ENCODE assay signal across 12 cellular contexts in the genomic region with DNA sequence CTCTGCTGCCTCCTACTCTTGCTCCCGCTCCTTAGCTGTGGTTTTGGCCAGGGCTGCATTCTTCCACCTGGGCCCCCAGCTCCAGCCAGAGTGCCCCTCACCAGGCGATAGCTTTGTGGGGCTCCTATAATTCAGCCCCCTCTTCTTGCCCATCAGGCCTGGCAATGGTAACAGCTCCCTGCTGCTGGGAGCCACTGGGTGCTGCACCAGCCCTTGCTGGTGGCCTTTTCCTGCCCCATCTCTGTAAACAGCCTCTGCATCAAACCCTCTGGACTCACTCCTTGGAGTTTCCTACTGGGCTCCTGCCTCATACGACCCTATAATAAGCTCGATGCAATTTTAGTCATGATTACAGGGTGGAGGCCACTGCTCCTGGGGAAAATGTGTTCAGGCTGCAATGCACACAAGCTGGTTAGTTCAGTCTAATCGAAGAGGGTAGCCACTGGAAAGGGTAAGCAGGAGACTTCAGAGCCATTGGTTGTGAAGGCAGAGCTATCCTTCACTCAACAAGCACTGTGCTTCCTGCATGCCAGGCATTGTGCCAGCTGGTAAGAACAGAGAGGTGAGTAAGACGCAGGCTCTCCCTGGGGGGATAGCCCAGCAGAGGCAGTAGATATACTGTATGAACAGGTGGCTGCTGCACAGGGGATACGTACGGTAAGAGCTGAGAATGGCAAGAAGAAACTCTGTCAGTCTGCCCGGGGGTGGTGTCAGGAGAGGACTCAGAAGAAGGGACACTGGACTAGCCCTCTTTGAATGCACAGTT. TPM values are rescaled to one million over a fixed set of nuclear protein-coding genes. Genes with fewer than 3 reads are reported as not detected.
DNase-seq lines count a peak whose midpoint lies in the region; ATAC-seq, FAIRE-seq and TF ChIP-seq lines count a peak whose summit lies in the region.
"Had no signal": no experiment of that assay in that cellular context is flagged by ENCODE, and none has a peak within 500 bp of the region (broad histone marks: within the 10 kb centered on the region; RNA-seq: fewer than 3 reads in every experiment).

No MANE protein-coding gene starts in this region.

- DNase-seq in left ventricle myocardium inferior (no peak), Right ventricle myocardium inferior (ENCODE audit: missing footprints) (no peak), astrocyte (ENCODE audit: low read depth) (peak; percentile 29), ureter (ENCODE audit: low spot score) (no peak)
- DNase-seq: activated CD8-positive, alpha-beta T cell treated with anti-CD3 and anti-CD28 coated beads, Interleukin-2, amount 10 ng/mL, durations not matched to agents 7 days and 5 days; amniotic stem cell had no signal

- no peaks in the 10 kb centered on the region for H4K20me1 ChIP-seq in astrocyte (ENCODE audit: insufficient read depth, low read length)

- H3K4me1 ChIP-seq in left ventricle myocardium inferior (peaks cover 28% of the 10 kb centered on the region), astrocyte (ENCODE audit: insufficient read depth, low read length) (peaks cover 5% of the 10 kb centered on the region)

- H2AFZ ChIP-seq in astrocyte (ENCODE audit: low read depth, low read length), result no peak overlapping the region

- H3K27me3 ChIP-seq in left ventricle myocardium inferior (ENCODE audit: low read depth) (no peaks in the 10 kb centered on the region), astrocyte (ENCODE audit: insufficient read depth, low read length) (no peaks in the 10 kb centered on the region), layer of hippocampus (ENCODE audit: control insufficient read depth, insufficient read depth, low read length) (no peaks in the 10 kb centered on the region)

- no peak overlapping the region for H3K9ac ChIP-seq in astrocyte (ENCODE audit: low read length)

- ATAC-seq in Right ventricle myocardium inferior (no peak), HG03108 (IDR thresholded peaks at IDR 0.05; ENCODE audit: unreplicated experiment) (no peak), GM21786 (IDR thresholded peaks at IDR 0.05; ENCODE audit: unreplicated experiment) (no peak), GM18868 (IDR thresholded peaks at IDR 0.05; ENCODE audit: unreplicated experiment) (no peak)
- ATAC-seq: activated CD8-positive, alpha-beta T cell treated with anti-CD3 and anti-CD28 coated beads, Interleukin-2, amount 10 ng/mL, durations not matched to agents 7 days and 5 days had no signal

- peaks cover 11% of the 10 kb centered on the region for H3K9me3 Mint-ChIP-seq in astrocyte (ENCODE audit: unreplicated experiment)

- H3K9me3 ChIP-seq in left ventricle myocardium inferior (replicated peaks), result peaks cover 14% of the 10 kb centered on the region
- H3K9me3 ChIP-seq in astrocyte (ENCODE audit: insufficient read depth, low read depth, low read length), result no peaks in the 10 kb centered on the region

- peaks cover 6% of the 10 kb centered on the region for H3K4me1 Mint-ChIP-seq in astrocyte (ENCODE audit: low read depth, unreplicated experiment)

- peak overlapping the region; percentile 68 for H3K27ac ChIP-seq in left ventricle myocardium inferior (replicated peaks)
- H3K27ac ChIP-seq in astrocyte (ENCODE audit: low read depth, low read length), result no peak overlapping the region
- H3K27ac ChIP-seq in layer of hippocampus (ENCODE audit: low read depth, low read length), result peak overlapping the region; percentile 99

- intact Hi-C loops in left ventricle myocardium inferior (cut with micrococcal nuclease), result no loop called here
- intact Hi-C loops in Right ventricle myocardium inferior (cut with DNase I), result no loop called here

- no peak overlapping the region for H3K4me2 ChIP-seq in astrocyte (ENCODE audit: low read length)

- no peaks in the 10 kb centered on the region for H3K79me2 ChIP-seq in astrocyte (ENCODE audit: insufficient read depth, low read length)

- no peak for FAIRE-seq in astrocyte (lab: Jason Lieb, UNC)
- FAIRE-seq: GM19239 had no signal

- H3K36me3 Mint-ChIP-seq in astrocyte (ENCODE audit: low read depth, unreplicated experiment), result peaks cover 9% of the 10 kb centered on the region

- TF ChIP-seq CTCF in left ventricle myocardium inferior (IDR thresholded peaks at IDR 0.05; ENCODE audit: borderline replicate concordance), result no peak
- no peak for TF ChIP-seq CTCF in astrocyte (IDR thresholded peaks at IDR 0.05; ENCODE audit: insufficient read depth, low read depth, low read length)

- no peak overlapping the region for H3K4me3 Mint-ChIP-seq in astrocyte (ENCODE audit: unreplicated experiment)
- H3K4me3 Mint-ChIP-seq: activated CD8-positive, alpha-beta T cell treated with anti-CD3 and anti-CD28 coated beads, Interleukin-2, amount 10 ng/mL, durations not matched to agents 7 days and 5 days; memory B cell had no signal

- H3K4me3 ChIP-seq in left ventricle myocardium inferior (no peak overlapping the region), astrocyte (ENCODE audit: insufficient read depth, low read depth, low read length) (no peak overlapping the region)

- H3K27ac Mint-ChIP-seq in astrocyte (ENCODE audit: unreplicated experiment), result peak overlapping the region; percentile 11
- H3K27ac Mint-ChIP-seq: activated CD8-positive, alpha-beta T cell treated with anti-CD3 and anti-CD28 coated beads, Interleukin-2, amount 10 ng/mL, durations not matched to agents 7 days and 5 days; memory B cell had no signal

- H3K27me3 Mint-ChIP-seq in astrocyte (ENCODE audit: low read depth, unreplicated experiment), result peaks cover 8% of the 10 kb centered on the region

- H3K36me3 ChIP-seq in left ventricle myocardium inferior (no peaks in the 10 kb centered on the region), astrocyte (ENCODE audit: insufficient read depth, low read length) (no peaks in the 10 kb centered on the region)

RNA-seq across cellular contexts. Expression of gene CLMN, which starts 24.7 kb away (rescaled TPM):
- 3.7 TPM for total RNA-seq in left ventricle myocardium inferior
- 7.6 TPM for total RNA-seq in Right ventricle myocardium inferior
- 10.8 and 14.0 TPM in 2 replicates for total RNA-seq in astrocyte
- 91.9 TPM for total RNA-seq in ureter
